ENCODE assay signal across 22 cellular contexts in the genomic region with DNA sequence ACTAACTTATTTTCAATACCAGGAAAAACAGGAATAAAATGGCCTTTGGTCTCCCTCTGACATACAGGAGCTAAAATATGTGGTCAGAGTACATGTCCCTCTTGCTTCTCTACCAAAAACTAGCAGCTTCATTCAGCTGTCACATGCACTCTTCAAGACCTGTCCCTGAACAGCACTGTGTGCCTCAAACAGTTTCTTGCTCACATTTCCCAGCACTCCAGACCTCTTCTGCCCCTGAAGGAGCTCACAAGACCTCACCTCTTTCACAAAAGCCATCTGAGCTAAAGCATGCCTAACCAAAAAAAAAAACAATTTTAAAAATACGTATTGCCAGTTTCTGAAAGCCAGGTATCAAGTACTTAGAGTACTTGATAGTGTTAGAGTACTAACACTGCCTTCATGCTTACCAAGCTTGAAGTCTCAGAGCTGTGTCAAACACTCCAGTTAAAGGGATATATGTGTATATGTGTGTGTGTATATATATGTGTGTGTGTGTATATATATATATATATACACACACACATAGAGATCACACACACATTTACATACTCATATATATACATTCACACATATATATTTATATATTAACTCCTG.
DNase-seq lines count a peak whose midpoint lies in the region; ATAC-seq and TF ChIP-seq lines count a peak whose summit lies in the region.
"Had no signal": no experiment of that assay in that cellular context is flagged by ENCODE, and none has a peak within 500 bp of the region (broad histone marks: within the 10 kb centered on the region; RNA-seq: fewer than 3 reads in every experiment).

No MANE protein-coding gene starts in this region.

- TF ChIP-seq CTCF in left lung (IDR thresholded peaks at IDR 0.05) (no peak), neural progenitor cell (IDR thresholded peaks at IDR 0.05) (no peak), upper lobe of right lung (IDR thresholded peaks at IDR 0.05) (no peak), left ventricle myocardium inferior (IDR thresholded peaks at IDR 0.05; ENCODE audit: borderline replicate concordance) (no peak)
- TF ChIP-seq CTCF in CD8-positive, alpha-beta T cell (IDR thresholded peaks at IDR 0.05), result no peak

- H3K36me3 ChIP-seq in left lung (no peaks in the 10 kb centered on the region), neural progenitor cell (no peaks in the 10 kb centered on the region), upper lobe of right lung (no peaks in the 10 kb centered on the region), left ventricle myocardium inferior (no peaks in the 10 kb centered on the region)
- H3K36me3 ChIP-seq in CD8-positive, alpha-beta T cell (ENCODE audit: insufficient read depth, low read length), result no peaks in the 10 kb centered on the region
- H3K36me3 ChIP-seq: BLaER1 had no signal

- no peaks in the 10 kb centered on the region for H3K27me3 ChIP-seq in left lung
- H3K27me3 ChIP-seq in neural progenitor cell, result no peaks in the 10 kb centered on the region
- H3K27me3 ChIP-seq in upper lobe of right lung, result no peaks in the 10 kb centered on the region
- H3K27me3 ChIP-seq in left ventricle myocardium inferior (ENCODE audit: low read depth), result no peaks in the 10 kb centered on the region
- H3K27me3 ChIP-seq in CD8-positive, alpha-beta T cell (ENCODE audit: insufficient read depth, low read length), result no peaks in the 10 kb centered on the region
- H3K27me3 ChIP-seq: BLaER1 had no signal

- no peaks in the 10 kb centered on the region for H4K20me1 ChIP-seq in neural progenitor cell (ENCODE audit: low read depth)
- H4K20me1 ChIP-seq: BLaER1 had no signal

- no peak overlapping the region for H2AFZ ChIP-seq in neural progenitor cell (replicated peaks)

- no peaks in the 10 kb centered on the region for H3K9me3 ChIP-seq in left lung
- H3K9me3 ChIP-seq in neural progenitor cell (ENCODE audit: low read depth), result no peaks in the 10 kb centered on the region
- no peaks in the 10 kb centered on the region for H3K9me3 ChIP-seq in upper lobe of right lung
- H3K9me3 ChIP-seq in left ventricle myocardium inferior (replicated peaks), result no peaks in the 10 kb centered on the region
- H3K9me3 ChIP-seq in CD8-positive, alpha-beta T cell (ENCODE audit: low read length), result no peaks in the 10 kb centered on the region
- H3K9me3 ChIP-seq: BLaER1 had no signal

- no peak overlapping the region for H3K4me2 ChIP-seq in neural progenitor cell
- H3K4me2 ChIP-seq: BLaER1 had no signal

- H3K27ac ChIP-seq in left lung, result no peak overlapping the region
- no peak overlapping the region for H3K27ac ChIP-seq in neural progenitor cell
- no peak overlapping the region for H3K27ac ChIP-seq in upper lobe of right lung
- no peak overlapping the region for H3K27ac ChIP-seq in left ventricle myocardium inferior (replicated peaks)
- H3K27ac ChIP-seq in CD8-positive, alpha-beta T cell (ENCODE audit: low read depth, low read length), result no peak overlapping the region
- H3K27ac ChIP-seq: 22Rv1, BLaER1, C4-2B had no signal

- H3K9ac ChIP-seq in neural progenitor cell, result no peak overlapping the region
- H3K9ac ChIP-seq: BLaER1 had no signal

- peak; percentile 93 for ATAC-seq in left lung
- ATAC-seq in upper lobe of right lung, result peak; percentile 86
- ATAC-seq in CD8-positive, alpha-beta T cell, result no peak
- ATAC-seq in GM21786 (IDR thresholded peaks at IDR 0.05; ENCODE audit: unreplicated experiment), result no peak
- ATAC-seq: GM12878 had no signal

- H3K79me2 ChIP-seq in neural progenitor cell (ENCODE audit: low read depth), result no peaks in the 10 kb centered on the region

- no peak overlapping the region for H3K4me3 Mint-ChIP-seq in neural progenitor cell
- no peak overlapping the region for H3K4me3 Mint-ChIP-seq in CD8-positive, alpha-beta T cell
- H3K4me3 Mint-ChIP-seq: B cell; CD4-positive, CD25-positive, alpha-beta regulatory T cell; CD8-positive, alpha-beta memory T cell had no signal

- CTCF ChIA-PET in CD8-positive, alpha-beta T cell (lab: Charles Lee), result no interaction called here

- intact Hi-C loops in left lung (cut with DNase I) (no loop called here), upper lobe of right lung (cut with DNase I) (no loop called here), left ventricle myocardium inferior (cut with micrococcal nuclease) (no loop called here)
- intact Hi-C loops in CD8-positive, alpha-beta T cell (cut with DNase I, micrococcal nuclease), result no loop called here

- POLR2A ChIA-PET in CD8-positive, alpha-beta T cell (lab: Charles Lee), result no interaction called here

- H3K4me3 ChIP-seq in left lung (no peak overlapping the region), neural progenitor cell (no peak overlapping the region), upper lobe of right lung (no peak overlapping the region), left ventricle myocardium inferior (no peak overlapping the region)
- H3K4me3 ChIP-seq in CD8-positive, alpha-beta T cell (ENCODE audit: low read depth, low read length), result no peak overlapping the region
- H3K4me3 ChIP-seq: BLaER1, GM12878 had no signal

- H3K4me1 Mint-ChIP-seq in neural progenitor cell, result peaks cover 10% of the 10 kb centered on the region
- no peaks in the 10 kb centered on the region for H3K4me1 Mint-ChIP-seq in CD8-positive, alpha-beta T cell (ENCODE audit: low read depth)
- H3K4me1 Mint-ChIP-seq: B cell; CD4-positive, CD25-positive, alpha-beta regulatory T cell; CD8-positive, alpha-beta memory T cell had no signal

- no peaks in the 10 kb centered on the region for H3F3A ChIP-seq in neural progenitor cell (ENCODE audit: low read depth)

- DNase-seq in DMS79 treated with DMSO at 0.1 percent for 48 hours (lab: John Stamatoyannopoulos, UW), result peak; percentile 26
- DNase-seq in DMS79 (lab: John Stamatoyannopoulos, UW), result no peak
- peak in 1 of 2 donors; percentile 36 for DNase-seq in left lung
- no peak for DNase-seq in neural progenitor cell (ENCODE audit: low spot score)
- DNase-seq in upper lobe of right lung, result no peak
- DNase-seq in left ventricle myocardium inferior, result no peak
- no peak for DNase-seq in CD8-positive, alpha-beta T cell
- DNase-seq: Calu3; CD4-positive, CD25-positive, alpha-beta regulatory T cell; CD8-positive, alpha-beta memory T cell; COR-L47; DMS53; EL; GDM1; H7; HCEC 1CT had no signal

- H3K27ac Mint-ChIP-seq in neural progenitor cell, result peak overlapping the region; percentile 16
- H3K27ac Mint-ChIP-seq in CD8-positive, alpha-beta T cell, result no peak overlapping the region
- H3K27ac Mint-ChIP-seq: B cell; CD4-positive, CD25-positive, alpha-beta regulatory T cell; CD8-positive, alpha-beta memory T cell had no signal

- H3K4me1 ChIP-seq in left lung (no peaks in the 10 kb centered on the region), neural progenitor cell (no peaks in the 10 kb centered on the region), upper lobe of right lung (no peaks in the 10 kb centered on the region), left ventricle myocardium inferior (no peaks in the 10 kb centered on the region)
- no peaks in the 10 kb centered on the region for H3K4me1 ChIP-seq in CD8-positive, alpha-beta T cell (ENCODE audit: insufficient read depth, low read length)
- H3K4me1 ChIP-seq: BLaER1 had no signal

- H3K36me3 Mint-ChIP-seq in neural progenitor cell, result no peaks in the 10 kb centered on the region
- H3K36me3 Mint-ChIP-seq in CD8-positive, alpha-beta T cell, result no peaks in the 10 kb centered on the region
- H3K36me3 Mint-ChIP-seq: CD4-positive, CD25-positive, alpha-beta regulatory T cell; CD8-positive, alpha-beta memory T cell had no signal

- H3K27me3 Mint-ChIP-seq in neural progenitor cell (ENCODE audit: insufficient read depth, low read depth), result peaks cover 2% of the 10 kb centered on the region
- H3K27me3 Mint-ChIP-seq in CD8-positive, alpha-beta T cell (ENCODE audit: low read depth), result no peaks in the 10 kb centered on the region
- H3K27me3 Mint-ChIP-seq: B cell; CD4-positive, CD25-positive, alpha-beta regulatory T cell had no signal

- H3K9me3 Mint-ChIP-seq in neural progenitor cell, result no peaks in the 10 kb centered on the region
- H3K9me3 Mint-ChIP-seq in CD8-positive, alpha-beta T cell, result no peaks in the 10 kb centered on the region

Comparison
In these comparisons a context has a peak if more than half of its experiments do, and no peak if none do; other contexts are left out.
1. ATAC-seq: peak in left lung (single experiment) and upper lobe of right lung (single experiment); none in CD8-positive, alpha-beta T cell (single experiment) and GM21786 (single experiment).